ENCODE assay signal across 2 cellular contexts in the genomic region with DNA sequence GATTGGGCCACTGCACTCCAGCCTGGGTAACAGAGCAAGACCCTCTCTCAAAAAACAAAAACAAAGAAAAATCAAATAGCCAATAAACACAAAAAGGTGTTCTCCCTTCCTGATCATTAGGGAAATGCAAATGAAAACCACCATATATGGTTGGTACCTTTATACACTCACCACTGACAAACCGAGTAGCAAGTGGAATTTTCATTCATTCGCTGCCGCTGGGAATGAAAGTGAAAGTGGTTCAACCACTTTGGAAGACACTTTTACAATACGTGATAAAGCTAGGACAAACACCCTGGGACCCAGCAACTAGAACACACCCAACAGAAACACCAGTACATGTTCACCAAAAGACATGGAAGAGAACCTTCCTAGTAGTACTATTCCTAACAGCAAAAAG.
TF ChIP-seq lines count a peak whose summit lies in the region.

No MANE protein-coding gene starts in this region.

TF ChIP-seq in GM12878, 131 proteins besides CTCF, POLR2A, EP300 and RAD21 (continues in another document):
- TF ChIP-seq, protein P1, sequence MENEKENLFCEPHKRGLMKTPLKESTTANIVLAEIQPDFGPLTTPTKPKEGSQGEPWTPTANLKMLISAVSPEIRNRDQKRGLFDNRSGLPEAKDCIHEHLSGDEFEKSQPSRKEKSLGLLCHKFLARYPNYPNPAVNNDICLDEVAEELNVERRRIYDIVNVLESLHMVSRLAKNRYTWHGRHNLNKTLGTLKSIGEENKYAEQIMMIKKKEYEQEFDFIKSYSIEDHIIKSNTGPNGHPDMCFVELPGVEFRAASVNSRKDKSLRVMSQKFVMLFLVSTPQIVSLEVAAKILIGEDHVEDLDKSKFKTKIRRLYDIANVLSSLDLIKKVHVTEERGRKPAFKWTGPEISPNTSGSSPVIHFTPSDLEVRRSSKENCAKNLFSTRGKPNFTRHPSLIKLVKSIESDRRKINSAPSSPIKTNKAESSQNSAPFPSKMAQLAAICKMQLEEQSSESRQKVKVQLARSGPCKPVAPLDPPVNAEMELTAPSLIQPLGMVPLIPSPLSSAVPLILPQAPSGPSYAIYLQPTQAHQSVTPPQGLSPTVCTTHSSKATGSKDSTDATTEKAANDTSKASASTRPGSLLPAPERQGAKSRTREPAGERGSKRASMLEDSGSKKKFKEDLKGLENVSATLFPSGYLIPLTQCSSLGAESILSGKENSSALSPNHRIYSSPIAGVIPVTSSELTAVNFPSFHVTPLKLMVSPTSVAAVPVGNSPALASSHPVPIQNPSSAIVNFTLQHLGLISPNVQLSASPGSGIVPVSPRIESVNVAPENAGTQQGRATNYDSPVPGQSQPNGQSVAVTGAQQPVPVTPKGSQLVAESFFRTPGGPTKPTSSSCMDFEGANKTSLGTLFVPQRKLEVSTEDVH (IDR thresholded peaks at IDR 0.05; ENCODE audit: low read depth, partially characterized antibody), result no peak
- TF ChIP-seq SUZ12 (IDR thresholded peaks at IDR 0.05; ENCODE audit: unreplicated experiment) (no peak), YBX1 (IDR thresholded peaks at IDR 0.05) (no peak), FOXK2 (IDR thresholded peaks at IDR 0.05) (no peak), POLR2AphosphoS5 (IDR thresholded peaks at IDR 0.05; ENCODE audit: low read length) (no peak), BMI1 (IDR thresholded peaks at IDR 0.05; ENCODE audit: borderline replicate concordance) (no peak), MTA2 (IDR thresholded peaks at IDR 0.05; ENCODE audit: low read depth) (no peak)
- TF ChIP-seq, protein P2, sequence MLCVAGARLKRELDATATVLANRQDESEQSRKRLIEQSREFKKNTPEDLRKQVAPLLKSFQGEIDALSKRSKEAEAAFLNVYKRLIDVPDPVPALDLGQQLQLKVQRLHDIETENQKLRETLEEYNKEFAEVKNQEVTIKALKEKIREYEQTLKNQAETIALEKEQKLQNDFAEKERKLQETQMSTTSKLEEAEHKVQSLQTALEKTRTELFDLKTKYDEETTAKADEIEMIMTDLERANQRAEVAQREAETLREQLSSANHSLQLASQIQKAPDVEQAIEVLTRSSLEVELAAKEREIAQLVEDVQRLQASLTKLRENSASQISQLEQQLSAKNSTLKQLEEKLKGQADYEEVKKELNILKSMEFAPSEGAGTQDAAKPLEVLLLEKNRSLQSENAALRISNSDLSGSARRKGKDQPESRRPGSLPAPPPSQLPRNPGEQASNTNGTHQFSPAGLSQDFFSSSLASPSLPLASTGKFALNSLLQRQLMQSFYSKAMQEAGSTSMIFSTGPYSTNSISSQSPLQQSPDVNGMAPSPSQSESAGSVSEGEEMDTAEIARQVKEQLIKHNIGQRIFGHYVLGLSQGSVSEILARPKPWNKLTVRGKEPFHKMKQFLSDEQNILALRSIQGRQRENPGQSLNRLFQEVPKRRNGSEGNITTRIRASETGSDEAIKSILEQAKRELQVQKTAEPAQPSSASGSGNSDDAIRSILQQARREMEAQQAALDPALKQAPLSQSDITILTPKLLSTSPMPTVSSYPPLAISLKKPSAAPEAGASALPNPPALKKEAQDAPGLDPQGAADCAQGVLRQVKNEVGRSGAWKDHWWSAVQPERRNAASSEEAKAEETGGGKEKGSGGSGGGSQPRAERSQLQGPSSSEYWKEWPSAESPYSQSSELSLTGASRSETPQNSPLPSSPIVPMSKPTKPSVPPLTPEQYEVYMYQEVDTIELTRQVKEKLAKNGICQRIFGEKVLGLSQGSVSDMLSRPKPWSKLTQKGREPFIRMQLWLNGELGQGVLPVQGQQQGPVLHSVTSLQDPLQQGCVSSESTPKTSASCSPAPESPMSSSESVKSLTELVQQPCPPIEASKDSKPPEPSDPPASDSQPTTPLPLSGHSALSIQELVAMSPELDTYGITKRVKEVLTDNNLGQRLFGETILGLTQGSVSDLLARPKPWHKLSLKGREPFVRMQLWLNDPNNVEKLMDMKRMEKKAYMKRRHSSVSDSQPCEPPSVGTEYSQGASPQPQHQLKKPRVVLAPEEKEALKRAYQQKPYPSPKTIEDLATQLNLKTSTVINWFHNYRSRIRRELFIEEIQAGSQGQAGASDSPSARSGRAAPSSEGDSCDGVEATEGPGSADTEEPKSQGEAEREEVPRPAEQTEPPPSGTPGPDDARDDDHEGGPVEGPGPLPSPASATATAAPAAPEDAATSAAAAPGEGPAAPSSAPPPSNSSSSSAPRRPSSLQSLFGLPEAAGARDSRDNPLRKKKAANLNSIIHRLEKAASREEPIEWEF (IDR thresholded peaks at IDR 0.05; ENCODE audit: insufficient replicate concordance, low read depth, low read length), result no peak
- TF ChIP-seq, protein P3, sequence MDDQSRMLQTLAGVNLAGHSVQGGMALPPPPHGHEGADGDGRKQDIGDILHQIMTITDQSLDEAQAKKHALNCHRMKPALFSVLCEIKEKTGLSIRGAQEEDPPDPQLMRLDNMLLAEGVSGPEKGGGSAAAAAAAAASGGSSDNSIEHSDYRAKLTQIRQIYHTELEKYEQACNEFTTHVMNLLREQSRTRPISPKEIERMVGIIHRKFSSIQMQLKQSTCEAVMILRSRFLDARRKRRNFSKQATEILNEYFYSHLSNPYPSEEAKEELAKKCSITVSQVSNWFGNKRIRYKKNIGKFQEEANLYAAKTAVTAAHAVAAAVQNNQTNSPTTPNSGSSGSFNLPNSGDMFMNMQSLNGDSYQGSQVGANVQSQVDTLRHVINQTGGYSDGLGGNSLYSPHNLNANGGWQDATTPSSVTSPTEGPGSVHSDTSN (IDR thresholded peaks at IDR 0.05; ENCODE audit: insufficient replicate concordance, low read depth, low read length), result no peak
- TF ChIP-seq, protein P4, sequence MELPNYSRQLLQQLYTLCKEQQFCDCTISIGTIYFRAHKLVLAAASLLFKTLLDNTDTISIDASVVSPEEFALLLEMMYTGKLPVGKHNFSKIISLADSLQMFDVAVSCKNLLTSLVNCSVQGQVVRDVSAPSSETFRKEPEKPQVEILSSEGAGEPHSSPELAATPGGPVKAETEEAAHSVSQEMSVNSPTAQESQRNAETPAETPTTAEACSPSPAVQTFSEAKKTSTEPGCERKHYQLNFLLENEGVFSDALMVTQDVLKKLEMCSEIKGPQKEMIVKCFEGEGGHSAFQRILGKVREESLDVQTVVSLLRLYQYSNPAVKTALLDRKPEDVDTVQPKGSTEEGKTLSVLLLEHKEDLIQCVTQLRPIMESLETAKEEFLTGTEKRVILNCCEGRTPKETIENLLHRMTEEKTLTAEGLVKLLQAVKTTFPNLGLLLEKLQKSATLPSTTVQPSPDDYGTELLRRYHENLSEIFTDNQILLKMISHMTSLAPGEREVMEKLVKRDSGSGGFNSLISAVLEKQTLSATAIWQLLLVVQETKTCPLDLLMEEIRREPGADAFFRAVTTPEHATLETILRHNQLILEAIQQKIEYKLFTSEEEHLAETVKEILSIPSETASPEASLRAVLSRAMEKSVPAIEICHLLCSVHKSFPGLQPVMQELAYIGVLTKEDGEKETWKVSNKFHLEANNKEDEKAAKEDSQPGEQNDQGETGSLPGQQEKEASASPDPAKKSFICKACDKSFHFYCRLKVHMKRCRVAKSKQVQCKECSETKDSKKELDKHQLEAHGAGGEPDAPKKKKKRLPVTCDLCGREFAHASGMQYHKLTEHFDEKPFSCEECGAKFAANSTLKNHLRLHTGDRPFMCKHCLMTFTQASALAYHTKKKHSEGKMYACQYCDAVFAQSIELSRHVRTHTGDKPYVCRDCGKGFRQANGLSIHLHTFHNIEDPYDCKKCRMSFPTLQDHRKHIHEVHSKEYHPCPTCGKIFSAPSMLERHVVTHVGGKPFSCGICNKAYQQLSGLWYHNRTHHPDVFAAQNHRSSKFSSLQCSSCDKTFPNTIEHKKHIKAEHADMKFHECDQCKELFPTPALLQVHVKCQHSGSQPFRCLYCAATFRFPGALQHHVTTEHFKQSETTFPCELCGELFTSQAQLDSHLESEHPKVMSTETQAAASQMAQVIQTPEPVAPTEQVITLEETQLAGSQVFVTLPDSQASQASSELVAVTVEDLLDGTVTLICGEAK (IDR thresholded peaks at IDR 0.05; ENCODE audit: borderline replicate concordance), result no peak

TF ChIP-seq in GM23338, 12 proteins besides CTCF, POLR2A, EP300 and RAD21:
- TF ChIP-seq STAT1 (IDR thresholded peaks at IDR 0.05; ENCODE audit: unreplicated experiment), result no peak
- TF ChIP-seq, protein P5, sequence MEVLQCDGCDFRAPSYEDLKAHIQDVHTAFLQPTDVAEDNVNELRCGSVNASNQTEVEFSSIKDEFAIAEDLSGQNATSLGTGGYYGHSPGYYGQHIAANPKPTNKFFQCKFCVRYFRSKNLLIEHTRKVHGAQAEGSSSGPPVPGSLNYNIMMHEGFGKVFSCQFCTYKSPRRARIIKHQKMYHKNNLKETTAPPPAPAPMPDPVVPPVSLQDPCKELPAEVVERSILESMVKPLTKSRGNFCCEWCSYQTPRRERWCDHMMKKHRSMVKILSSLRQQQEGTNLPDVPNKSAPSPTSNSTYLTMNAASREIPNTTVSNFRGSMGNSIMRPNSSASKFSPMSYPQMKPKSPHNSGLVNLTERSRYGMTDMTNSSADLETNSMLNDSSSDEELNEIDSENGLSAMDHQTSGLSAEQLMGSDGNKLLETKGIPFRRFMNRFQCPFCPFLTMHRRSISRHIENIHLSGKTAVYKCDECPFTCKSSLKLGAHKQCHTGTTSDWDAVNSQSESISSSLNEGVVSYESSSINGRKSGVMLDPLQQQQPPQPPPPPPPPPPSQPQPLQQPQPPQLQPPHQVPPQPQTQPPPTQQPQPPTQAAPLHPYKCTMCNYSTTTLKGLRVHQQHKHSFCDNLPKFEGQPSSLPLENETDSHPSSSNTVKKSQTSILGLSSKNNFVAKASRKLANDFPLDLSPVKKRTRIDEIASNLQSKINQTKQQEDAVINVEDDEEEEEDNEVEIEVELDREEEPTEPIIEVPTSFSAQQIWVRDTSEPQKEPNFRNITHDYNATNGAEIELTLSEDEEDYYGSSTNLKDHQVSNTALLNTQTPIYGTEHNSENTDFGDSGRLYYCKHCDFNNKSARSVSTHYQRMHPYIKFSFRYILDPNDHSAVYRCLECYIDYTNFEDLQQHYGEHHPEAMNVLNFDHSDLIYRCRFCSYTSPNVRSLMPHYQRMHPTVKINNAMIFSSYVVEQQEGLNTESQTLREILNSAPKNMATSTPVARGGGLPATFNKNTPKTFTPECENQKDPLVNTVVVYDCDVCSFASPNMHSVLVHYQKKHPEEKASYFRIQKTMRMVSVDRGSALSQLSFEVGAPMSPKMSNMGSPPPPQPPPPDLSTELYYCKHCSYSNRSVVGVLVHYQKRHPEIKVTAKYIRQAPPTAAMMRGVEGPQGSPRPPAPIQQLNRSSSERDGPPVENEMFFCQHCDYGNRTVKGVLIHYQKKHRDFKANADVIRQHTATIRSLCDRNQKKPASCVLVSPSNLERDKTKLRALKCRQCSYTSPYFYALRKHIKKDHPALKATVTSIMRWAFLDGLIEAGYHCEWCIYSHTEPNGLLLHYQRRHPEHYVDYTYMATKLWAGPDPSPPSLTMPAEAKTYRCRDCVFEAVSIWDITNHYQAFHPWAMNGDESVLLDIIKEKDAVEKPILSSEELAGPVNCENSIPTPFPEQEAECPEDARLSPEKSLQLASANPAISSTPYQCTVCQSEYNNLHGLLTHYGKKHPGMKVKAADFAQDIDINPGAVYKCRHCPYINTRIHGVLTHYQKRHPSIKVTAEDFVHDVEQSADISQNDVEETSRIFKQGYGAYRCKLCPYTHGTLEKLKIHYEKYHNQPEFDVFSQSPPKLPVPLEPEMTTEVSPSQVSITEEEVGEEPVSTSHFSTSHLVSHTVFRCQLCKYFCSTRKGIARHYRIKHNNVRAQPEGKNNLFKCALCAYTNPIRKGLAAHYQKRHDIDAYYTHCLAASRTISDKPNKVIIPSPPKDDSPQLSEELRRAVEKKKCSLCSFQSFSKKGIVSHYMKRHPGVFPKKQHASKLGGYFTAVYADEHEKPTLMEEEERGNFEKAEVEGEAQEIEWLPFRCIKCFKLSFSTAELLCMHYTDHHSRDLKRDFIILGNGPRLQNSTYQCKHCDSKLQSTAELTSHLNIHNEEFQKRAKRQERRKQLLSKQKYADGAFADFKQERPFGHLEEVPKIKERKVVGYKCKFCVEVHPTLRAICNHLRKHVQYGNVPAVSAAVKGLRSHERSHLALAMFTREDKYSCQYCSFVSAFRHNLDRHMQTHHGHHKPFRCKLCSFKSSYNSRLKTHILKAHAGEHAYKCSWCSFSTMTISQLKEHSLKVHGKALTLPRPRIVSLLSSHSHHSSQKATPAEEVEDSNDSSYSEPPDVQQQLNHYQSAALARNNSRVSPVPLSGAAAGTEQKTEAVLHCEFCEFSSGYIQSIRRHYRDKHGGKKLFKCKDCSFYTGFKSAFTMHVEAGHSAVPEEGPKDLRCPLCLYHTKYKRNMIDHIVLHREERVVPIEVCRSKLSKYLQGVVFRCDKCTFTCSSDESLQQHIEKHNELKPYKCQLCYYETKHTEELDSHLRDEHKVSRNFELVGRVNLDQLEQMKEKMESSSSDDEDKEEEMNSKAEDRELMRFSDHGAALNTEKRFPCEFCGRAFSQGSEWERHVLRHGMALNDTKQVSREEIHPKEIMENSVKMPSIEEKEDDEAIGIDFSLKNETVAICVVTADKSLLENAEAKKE (CRISPR knock-in tag; IDR thresholded peaks at IDR 0.05), result no peak
- TF ChIP-seq ZNF114 (CRISPR knock-in tag; IDR thresholded peaks at IDR 0.05), result no peak
- no peak for TF ChIP-seq POLR2AphosphoS5 (IDR thresholded peaks at IDR 0.05; ENCODE audit: low read depth)
- no peak for TF ChIP-seq JUNB (IDR thresholded peaks at IDR 0.05; ENCODE audit: unreplicated experiment)
- TF ChIP-seq NANOG (IDR thresholded peaks at IDR 0.05; ENCODE audit: borderline replicate concordance), result no peak
- TF ChIP-seq CREB1 (CRISPR knock-in tag; IDR thresholded peaks at IDR 0.05; ENCODE audit: low read depth), result no peak
- TF ChIP-seq EZH2phosphoT487 (IDR thresholded peaks at IDR 0.05; ENCODE audit: unreplicated experiment), result no peak
- TF ChIP-seq EZH2 (IDR thresholded peaks at IDR 0.05; ENCODE audit: low read depth, unreplicated experiment), result no peak
- no peak for TF ChIP-seq ZNF331 (CRISPR knock-in tag; IDR thresholded peaks at IDR 0.05; ENCODE audit: low read depth)
